Comparison of ENCODE assay signal across 8 cellular contexts in the genomic region with DNA sequence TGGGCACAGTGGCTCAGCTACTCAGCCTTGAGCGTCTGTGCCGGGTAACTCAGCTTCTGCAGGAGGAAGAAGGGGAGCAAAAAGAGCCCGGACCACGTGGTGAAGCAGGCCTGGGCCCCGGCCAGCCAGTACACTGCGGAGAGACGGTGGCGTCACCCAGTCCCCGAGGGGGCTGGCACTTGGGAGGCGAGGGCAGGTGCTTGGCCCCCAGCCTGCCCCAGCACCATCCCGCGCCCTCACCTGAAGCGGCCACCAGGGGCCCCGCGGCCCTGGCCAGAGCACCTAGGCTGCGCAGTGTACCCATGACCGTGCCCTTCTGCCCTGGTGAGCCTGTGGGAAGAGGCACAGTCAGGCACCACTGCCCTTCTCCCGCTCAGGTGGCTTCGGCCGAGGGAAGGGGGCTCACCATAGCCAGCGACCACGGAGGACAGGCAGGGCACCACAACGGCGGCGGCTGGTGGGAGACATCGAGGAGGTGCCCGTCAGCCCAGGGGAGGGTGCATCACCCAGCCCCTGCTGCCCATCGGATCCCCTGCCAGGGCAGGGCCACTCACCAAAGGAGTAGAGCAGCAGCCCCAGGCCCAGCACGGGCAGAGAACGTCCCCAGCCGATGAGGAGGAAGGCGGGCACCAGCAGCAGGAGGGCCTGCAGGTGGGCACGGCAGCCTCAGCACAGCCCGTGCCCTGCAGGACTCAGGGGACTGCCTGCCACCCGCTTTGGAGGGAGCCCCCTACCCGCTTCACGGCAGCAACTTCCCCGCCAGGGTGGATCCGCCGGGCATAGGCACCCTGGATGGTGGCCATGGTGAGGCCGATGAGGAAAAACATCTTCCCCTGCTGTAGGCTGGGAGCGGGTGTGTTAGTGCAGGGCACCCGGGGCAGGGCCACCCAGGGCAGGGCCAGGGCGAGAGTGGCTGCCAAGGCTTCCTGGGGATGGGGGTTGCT. TPM values are rescaled to one million over a fixed set of nuclear protein-coding genes. Genes with fewer than 3 reads are reported as not detected.
DNase-seq lines count a peak whose midpoint lies in the region; ATAC-seq, FAIRE-seq and TF ChIP-seq lines count a peak whose summit lies in the region.

No MANE protein-coding gene starts in this region.

- no peak for DNase-seq in Panc1 (ENCODE audit: low read depth, low spot score)
- no peak for DNase-seq in foreskin keratinocyte
- DNase-seq in small intestine: no peak
- DNase-seq in NCI-H2227 (lab: John Stamatoyannopoulos, UW; ENCODE audit: unreplicated experiment): no peak
- no peak for DNase-seq in H54 (ENCODE audit: insufficient read length, low spot score)
- DNase-seq in HPDE6-E6E7 (ENCODE audit: extremely low spot score): no peak

- H3K27ac ChIP-seq in Panc1 (ENCODE audit: low read length) (peak overlapping the region; percentile 85), foreskin keratinocyte (no peak overlapping the region), small intestine (ENCODE audit: low read depth in 1 of 2, low read length in 1 of 2) (peak overlapping the region; percentile 30 to 52)

- H3K36me3 ChIP-seq in Panc1 (ENCODE audit: control insufficient read depth, insufficient read depth, low read length) (no peaks in the 10 kb centered on the region), small intestine (ENCODE audit: control insufficient read depth in 2 of 2, insufficient read depth in 2 of 2, low read length in 2 of 2) (peaks cover 11 to 26% of the 10 kb centered on the region in 2 donors)

- H3K9me3 ChIP-seq in Panc1 (ENCODE audit: control insufficient read depth, insufficient read depth, low read depth, low read length) (no peaks in the 10 kb centered on the region), small intestine (ENCODE audit: control insufficient read depth, low read depth) (no peaks in the 10 kb centered on the region)

- no peak for TF ChIP-seq POLR2A in H54 (IDR thresholded peaks at IDR 0.05; ENCODE audit: low read depth, low read length)

- H3K4me1 ChIP-seq in Panc1 (ENCODE audit: control insufficient read depth, insufficient read depth, low read length) (peaks cover 20% of the 10 kb centered on the region), foreskin keratinocyte (no peaks in the 10 kb centered on the region), small intestine (ENCODE audit: control insufficient read depth in 2 of 2, insufficient read depth in 1 of 2, low read depth in 1 of 2, low read length in 1 of 2) (peaks cover 0 to 5% of the 10 kb centered on the region in 2 donors)

- TF ChIP-seq CTCF in GM12875 (IDR thresholded peaks at IDR 0.05; ENCODE audit: borderline replicate concordance, insufficient read depth, low read depth, low read length) (peak; percentile 35; the same call in 1 of the 2 replicates), Panc1 (IDR thresholded peaks at IDR 0.05) (no peak), foreskin keratinocyte (conservative IDR thresholded peaks at IDR 0.05) (peak; percentile 33)

- POLR2A ChIA-PET in Panc1 (lab: Charles Lee): interaction anchor here (0.6 kb wide), 1 partner anchor 303 kb away, joined by 3 read pairs; no protein-coding TSS in a partner anchor

- ATAC-seq in Panc1 (peak; percentile 24), foreskin keratinocyte (peak; percentile 2), HG02973 (IDR thresholded peaks at IDR 0.05; ENCODE audit: unreplicated experiment) (no peak)

- in situ Hi-C loops in Panc1 (cut with HindIII; ENCODE audit: low pct_unique_long_range_greater_than_20kb, low sequenced_read_pairs): no loop called here

- CTCF ChIA-PET in Panc1 (lab: Charles Lee): no interaction called here

- intact Hi-C loops in Panc1 (cut with micrococcal nuclease; ENCODE audit: unreplicated experiment): loop anchor here (10.0 kb wide), 2 partner anchors 136 to 166 kb away; a partner anchor contains a TSS

- FAIRE-seq in small intestine (lab: Jason Lieb, UNC) (no peak), H54 (lab: Jason Lieb, UNC) (no peak)

- H3K27me3 ChIP-seq in Panc1 (ENCODE audit: control insufficient read depth, insufficient read depth, low read length): no peaks in the 10 kb centered on the region
- H3K27me3 ChIP-seq in foreskin keratinocyte: no peaks in the 10 kb centered on the region
- no peaks in the 10 kb centered on the region for H3K27me3 ChIP-seq in small intestine (ENCODE audit: control insufficient read depth in 2 of 2, insufficient read depth in 2 of 2, low read length in 2 of 2)

- H3K4me3 ChIP-seq in GM12875 (ENCODE audit: low read depth, low read length) (peak overlapping the region; percentile 74), Panc1 (ENCODE audit: low read depth in 2 of 2, low read length in 2 of 2) (no peak overlapping the region; a peak in 1 of 4 replicates), small intestine (ENCODE audit: low read depth in 1 of 2, low read length in 2 of 2) (no peak overlapping the region)

- BruUV-seq in Panc1 (replicated peaks; lab: Mats Ljungman, UMichigan): no TSS peak

- 76 to 79% (median 76%) methylated on average over 38 to 44 of the region's 44 CpGs for WGBS in small intestine, 3 donors

RNA-seq across cellular contexts. Expression of a gene that starts 32.1 kb away (rescaled TPM):
- 32.9 TPM for total RNA-seq in Panc1 (2021; ENCODE audit: unreplicated experiment)
- 26.3 TPM for polyA plus RNA-seq in Panc1 (2012; ENCODE audit: insufficient read length)
- 42.2 and 52.5 TPM in 2 replicates for total RNA-seq in foreskin keratinocyte
- polyA plus RNA-seq in foreskin keratinocyte: 27.3 and 34.3 TPM in 2 replicates
- 10 to 100 TPM in 2 of 3 donors, 1 to 10 TPM in 1; 10.0 to 26.3 (median 10.5) TPM for polyA plus RNA-seq in small intestine

RNA-seq across cellular contexts. Expression of a gene that starts 32.3 kb away (rescaled TPM):
- total RNA-seq in Panc1 (2021; ENCODE audit: unreplicated experiment): 2.5 TPM
- polyA plus RNA-seq in Panc1 (2012; ENCODE audit: insufficient read length): 2.1 TPM
- 2.7 and 2.8 TPM in 2 replicates for total RNA-seq in foreskin keratinocyte
- 1.8 and 2.0 TPM in 2 replicates for polyA plus RNA-seq in foreskin keratinocyte
- polyA plus RNA-seq in small intestine: 1 to 10 TPM; 1.1 to 3.8 (median 1.8) TPM
